ENCODE assay signal across 8 cellular contexts in the genomic region with DNA sequence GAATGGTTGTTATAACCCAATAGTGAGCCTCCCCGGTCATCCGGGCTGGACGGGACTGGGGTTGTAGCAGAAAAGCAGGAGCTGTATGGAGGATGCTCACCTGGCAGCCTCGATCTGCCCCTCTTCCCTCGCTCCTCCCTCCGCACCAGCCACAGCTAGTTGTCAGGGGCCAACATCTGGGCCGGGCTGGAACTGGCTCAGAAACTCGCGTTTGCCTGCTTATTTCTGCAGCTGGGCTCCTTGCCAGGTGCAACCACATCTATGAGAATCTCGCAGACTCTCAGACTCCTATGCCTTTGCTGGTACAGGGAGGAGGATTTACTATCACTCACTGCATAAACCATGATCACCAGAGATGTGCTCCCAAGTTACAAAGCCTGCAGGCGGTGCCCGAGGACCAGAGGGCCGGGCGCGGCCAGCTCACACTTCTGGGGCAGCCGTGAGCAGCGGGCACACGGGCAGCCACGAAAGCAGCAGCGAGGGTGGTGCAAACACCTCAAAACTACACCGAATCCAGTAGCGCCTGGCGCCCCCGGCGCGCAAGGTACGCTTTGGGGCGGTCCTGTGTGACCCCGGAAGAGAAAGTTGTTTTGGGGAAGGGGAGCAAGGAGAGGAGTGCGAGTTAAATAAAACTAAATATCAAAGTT. TPM values are rescaled to one million over a fixed set of nuclear protein-coding genes. Genes with fewer than 3 reads are reported as not detected.
DNase-seq lines count a peak whose midpoint lies in the region; ATAC-seq and TF ChIP-seq lines count a peak whose summit lies in the region.

No MANE protein-coding gene starts in this region.

- ATAC-seq in GM21737 (IDR thresholded peaks at IDR 0.05; ENCODE audit: unreplicated experiment) = peak; percentile 46

- H3K27ac ChIP-seq in left ventricle myocardium inferior (replicated peaks) = peak overlapping the region; percentile 83

- H3K36me3 ChIP-seq in left ventricle myocardium inferior = no peaks in the 10 kb centered on the region

- DNase-seq in ELR (ENCODE audit: low read depth) (peak; percentile 79), SK-MEL-5 (ENCODE audit: low read depth, low spot score) (peak; percentile 76), amniotic epithelial cell (ENCODE audit: low read depth) (peak; percentile 97), left ventricle myocardium inferior (peak; percentile 66), posterior vena cava (ENCODE audit: low spot score) (peak; percentile 90), NCI-H1436 (lab: John Stamatoyannopoulos, UW) (no peak)

- in situ Hi-C loops in SK-MEL-5 (cut with HindIII; ENCODE audit: low pct_unique_long_range_greater_than_20kb, low sequenced_read_pairs) = no loop called here

- H3K4me1 ChIP-seq in left ventricle myocardium inferior = peaks cover 37% of the 10 kb centered on the region

- peak; percentile 52; the same call in 1 of the 2 replicates for TF ChIP-seq RAD21 in Ishikawa (IDR thresholded peaks at IDR 0.05; ENCODE audit: low read depth)

- no peaks in the 10 kb centered on the region for H3K27me3 ChIP-seq in left ventricle myocardium inferior (ENCODE audit: low read depth)

- TF ChIP-seq CTCF in left ventricle myocardium inferior (IDR thresholded peaks at IDR 0.05; ENCODE audit: borderline replicate concordance) = peak; percentile 62

- H3K9me3 ChIP-seq in left ventricle myocardium inferior (replicated peaks) = peaks cover 9% of the 10 kb centered on the region

- H3K4me3 ChIP-seq in left ventricle myocardium inferior = peak overlapping the region; percentile 88

- intact Hi-C loops in left ventricle myocardium inferior (cut with micrococcal nuclease) = loop anchor here (10.0 kb wide), 2 partner anchors 131 to 161 kb away; no protein-coding TSS in a partner anchor
- intact Hi-C loops in posterior vena cava (cut with DNase I) = no loop called here

- no peak for TF ChIP-seq EP300 in Ishikawa (IDR thresholded peaks at IDR 0.05; ENCODE audit: borderline replicate concordance)

TF ChIP-seq in Ishikawa, 13 proteins besides CTCF, POLR2A, EP300 and RAD21:
- TF ChIP-seq ZBTB7A (IDR thresholded peaks at IDR 0.05; ENCODE audit: low read depth) (no peak), FOXM1 (IDR thresholded peaks at IDR 0.05; ENCODE audit: borderline replicate concordance, low read depth) (0 out of 2 replicates have a peak, but pooled peaks have one; percentile 14), YY1 (IDR thresholded peaks at IDR 0.05; ENCODE audit: low read depth) (0 out of 2 replicates have a peak, but pooled peaks have one; percentile 6), NFIC (IDR thresholded peaks at IDR 0.05) (no peak), EGR1 (IDR thresholded peaks at IDR 0.05) (no peak), TCF12 (IDR thresholded peaks at IDR 0.05; ENCODE audit: low read depth) (no peak; the same call in 1 of the 2 replicates), TAF1 (IDR thresholded peaks at IDR 0.05; ENCODE audit: low read depth) (no peak)
- TF ChIP-seq, protein P1, sequence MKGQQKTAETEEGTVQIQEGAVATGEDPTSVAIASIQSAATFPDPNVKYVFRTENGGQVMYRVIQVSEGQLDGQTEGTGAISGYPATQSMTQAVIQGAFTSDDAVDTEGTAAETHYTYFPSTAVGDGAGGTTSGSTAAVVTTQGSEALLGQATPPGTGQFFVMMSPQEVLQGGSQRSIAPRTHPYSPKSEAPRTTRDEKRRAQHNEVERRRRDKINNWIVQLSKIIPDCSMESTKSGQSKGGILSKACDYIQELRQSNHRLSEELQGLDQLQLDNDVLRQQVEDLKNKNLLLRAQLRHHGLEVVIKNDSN (IDR thresholded peaks at IDR 0.05) = no peak
- TF ChIP-seq, protein P2, sequence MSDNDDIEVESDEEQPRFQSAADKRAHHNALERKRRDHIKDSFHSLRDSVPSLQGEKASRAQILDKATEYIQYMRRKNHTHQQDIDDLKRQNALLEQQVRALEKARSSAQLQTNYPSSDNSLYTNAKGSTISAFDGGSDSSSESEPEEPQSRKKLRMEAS (IDR thresholded peaks at IDR 0.05) = peak; percentile 63
- TF ChIP-seq, protein P3, sequence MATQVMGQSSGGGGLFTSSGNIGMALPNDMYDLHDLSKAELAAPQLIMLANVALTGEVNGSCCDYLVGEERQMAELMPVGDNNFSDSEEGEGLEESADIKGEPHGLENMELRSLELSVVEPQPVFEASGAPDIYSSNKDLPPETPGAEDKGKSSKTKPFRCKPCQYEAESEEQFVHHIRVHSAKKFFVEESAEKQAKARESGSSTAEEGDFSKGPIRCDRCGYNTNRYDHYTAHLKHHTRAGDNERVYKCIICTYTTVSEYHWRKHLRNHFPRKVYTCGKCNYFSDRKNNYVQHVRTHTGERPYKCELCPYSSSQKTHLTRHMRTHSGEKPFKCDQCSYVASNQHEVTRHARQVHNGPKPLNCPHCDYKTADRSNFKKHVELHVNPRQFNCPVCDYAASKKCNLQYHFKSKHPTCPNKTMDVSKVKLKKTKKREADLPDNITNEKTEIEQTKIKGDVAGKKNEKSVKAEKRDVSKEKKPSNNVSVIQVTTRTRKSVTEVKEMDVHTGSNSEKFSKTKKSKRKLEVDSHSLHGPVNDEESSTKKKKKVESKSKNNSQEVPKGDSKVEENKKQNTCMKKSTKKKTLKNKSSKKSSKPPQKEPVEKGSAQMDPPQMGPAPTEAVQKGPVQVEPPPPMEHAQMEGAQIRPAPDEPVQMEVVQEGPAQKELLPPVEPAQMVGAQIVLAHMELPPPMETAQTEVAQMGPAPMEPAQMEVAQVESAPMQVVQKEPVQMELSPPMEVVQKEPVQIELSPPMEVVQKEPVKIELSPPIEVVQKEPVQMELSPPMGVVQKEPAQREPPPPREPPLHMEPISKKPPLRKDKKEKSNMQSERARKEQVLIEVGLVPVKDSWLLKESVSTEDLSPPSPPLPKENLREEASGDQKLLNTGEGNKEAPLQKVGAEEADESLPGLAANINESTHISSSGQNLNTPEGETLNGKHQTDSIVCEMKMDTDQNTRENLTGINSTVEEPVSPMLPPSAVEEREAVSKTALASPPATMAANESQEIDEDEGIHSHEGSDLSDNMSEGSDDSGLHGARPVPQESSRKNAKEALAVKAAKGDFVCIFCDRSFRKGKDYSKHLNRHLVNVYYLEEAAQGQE (IDR thresholded peaks at IDR 0.05; ENCODE audit: low read depth) = no peak

RNA-seq across cellular contexts. Expression of a gene that starts 0.6 kb away (rescaled TPM):
- total RNA-seq in SK-MEL-5 (2014; rRNA removed; shearing (Covaris generic)) = 28.1 and 30.4 TPM in 2 replicates
- 22.5 and 23.0 TPM in 2 replicates for polyA plus RNA-seq in SK-MEL-5 (2015; cell fraction: cytosol; rRNA removed)
- polyA plus RNA-seq in SK-MEL-5 (2015; cell fraction: nucleus; rRNA removed) = 32.6 and 36.6 TPM in 2 replicates
- total RNA-seq in left ventricle myocardium inferior = 2.7 TPM
- 10 to 100 TPM in 1 of 2 donors, 1 to 10 TPM in 1; 8.3 to 10.4 TPM for total RNA-seq in posterior vena cava
